Comparison of ENCODE assay signal across 28 cellular contexts in genomic region chrX:23364416-23364815, GRCh38. TPM values are rescaled to one million over a fixed set of nuclear protein-coding genes. Genes with fewer than 3 reads are reported as not detected.
"Had no signal": no experiment of that assay in that cellular context is flagged by ENCODE, and none has a peak within 500 bp of the region (broad histone marks: within the 10 kb centered on the region; RNA-seq: fewer than 3 reads in every experiment).

No MANE protein-coding gene starts in this region.

- DNase-seq: activated B cell treated with CpG ODN at 0.5 μM for 24 hours; activated CD4-positive, alpha-beta memory T cell treated with anti-CD3 and anti-CD28 coated beads for 36 hours; activated CD4-positive, alpha-beta T cell treated with anti-CD3 and anti-CD28 coated beads for 4 hours; activated CD4-positive, alpha-beta T cell treated with anti-CD3 and anti-CD28 coated beads, Interleukin-2, amount 10 ng/mL, durations not matched to agents 24 days and 14 days; activated CD4-positive, alpha-beta T cell treated with anti-CD3 and anti-CD28 coated beads, Interleukin-2, amount 50 U/mL, for 1 hour; activated CD4-positive, alpha-beta T cell treated with anti-CD3 and anti-CD28 coated beads, Interleukin-2, amount 50 U/mL, for 4 hours; activated CD4-positive, CD25-positive, alpha-beta regulatory T cell treated with anti-CD3 and anti-CD28 coated beads, Interleukin-2, amount 50 U/mL, for 72 hours; activated CD8-positive, alpha-beta memory T cell treated with anti-CD3 and anti-CD28 coated beads, Interleukin-2, amount 50 U/mL, for 4 hours; activated CD8-positive, alpha-beta T cell treated with anti-CD3 and anti-CD28 coated beads for 36 hours; activated effector memory CD4-positive, alpha-beta T cell treated with anti-CD3 and anti-CD28 coated beads, Interleukin-2, amount 50 U/mL, for 16 hours; activated gamma-delta T cell treated with Interleukin-2 at 50 U/mL for 16 hours; activated naive CD4-positive, alpha-beta T cell; activated naive CD4-positive, alpha-beta T cell treated with anti-CD3 and anti-CD28 coated beads for 36 hours; activated naive CD4-positive, alpha-beta T cell treated with anti-CD3 and anti-CD28 coated beads, Interleukin-2, amount 50 U/mL, for 16 hours; activated naive CD8-positive, alpha-beta T cell treated with anti-CD3 and anti-CD28 coated beads, Interleukin-2, amount 10 ng/mL, durations not matched to agents 7 days and 5 days; activated naive CD8-positive, alpha-beta T cell treated with anti-CD3 and anti-CD28 coated beads, Interleukin-2, amount 50 U/mL, for 24 hours; activated T-cell treated with anti-CD3 and anti-CD28 coated beads for 4 hours; activated T-cell treated with anti-CD3 and anti-CD28 coated beads, Interleukin-2, amount 50 U/mL, for 1 hour; activated T-cell treated with anti-CD3 and anti-CD28 coated beads, Interleukin-2, amount 50 U/mL, for 4 hours; activated T-cell treated with anti-CD3 and anti-CD28 coated beads, Interleukin-2, amount 50 U/mL, for 72 hours; central memory CD4-positive, alpha-beta T cell; T-helper 1 cell; T-helper 2 cell; T-helper 9 cell had no signal

- H3K4me3 ChIP-seq: ascending aorta had no signal

- H3K27me3 ChIP-seq: ascending aorta had no signal

- FAIRE-seq: TTC549 had no signal

- H3K36me3 ChIP-seq: ascending aorta had no signal

RNA-seq across cellular contexts. Expression of gene PTCHD1, which starts 29.8 kb away (rescaled TPM):
- total RNA-seq: activated CD4-positive, alpha-beta memory T cell treated with anti-CD3 and anti-CD28 coated beads for 36 hours; activated CD4-positive, alpha-beta T cell treated with anti-CD3 and anti-CD28 coated beads, Interleukin-2, amount 10 ng/mL, durations not matched to agents 24 days and 14 days; activated CD8-positive, alpha-beta memory T cell treated with anti-CD3 and anti-CD28 coated beads for 36 hours; activated CD8-positive, alpha-beta T cell treated with anti-CD3 and anti-CD28 coated beads for 36 hours; activated naive CD4-positive, alpha-beta T cell treated with anti-CD3 and anti-CD28 coated beads for 36 hours; activated naive CD8-positive, alpha-beta T cell treated with anti-CD3 and anti-CD28 coated beads, Interleukin-2, amount 10 ng/mL, durations not matched to agents 7 days and 5 days; activated T-cell treated with anti-CD3 and anti-CD28 coated beads, Interleukin-2, amount 50 U/mL, for 4 hours; activated T-cell treated with anti-CD3 and anti-CD28 coated beads, Interleukin-2, amount 50 U/mL, for 72 hours; activated T-helper 1 cell treated with anti-CD3 and anti-CD28 coated beads, Interleukin-12 subunit alpha, Interleukin-12 subunit beta, Interleukin-2, Interleukin-4 antibody, amounts not matched to agents 30 ng/mL and 10 ng/mL and 1 ng/mL, durations not matched to agents 14 hours and 24 hours and 36 hours had no signal
